ENCODE assay signal across 8 cellular contexts in the genomic region with DNA sequence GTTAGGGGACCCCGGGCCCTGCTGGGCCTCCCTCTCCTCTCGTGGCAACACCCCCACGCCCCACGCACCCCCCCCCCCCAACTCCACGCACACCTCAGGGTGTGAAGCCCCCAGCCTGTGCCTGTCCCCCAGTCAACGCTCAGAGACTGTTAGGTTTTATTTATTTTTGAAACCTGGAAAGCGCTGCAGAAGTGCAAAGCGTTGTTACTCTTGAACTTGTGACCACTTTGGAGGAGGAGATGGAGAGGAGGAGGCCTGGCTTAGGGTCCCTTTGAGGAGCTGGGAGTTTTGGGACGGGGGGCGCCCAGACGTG. TPM values are rescaled to one million over a fixed set of nuclear protein-coding genes. Genes with fewer than 3 reads are reported as not detected.
DNase-seq lines count a peak whose midpoint lies in the region; FAIRE-seq and TF ChIP-seq lines count a peak whose summit lies in the region.

No MANE protein-coding gene starts in this region.

- peak overlapping the region; percentile 97 for H3K27ac Mint-ChIP-seq in T-helper 1 cell treated with Interleukin-12 subunit alpha and Interleukin-12 subunit beta and Interleukin-4 antibody, amounts not matched to agents 30 μg/mL and 1 μg/mL, for 36 hours

- intact Hi-C loops in kidney (cut with DNase I), result no loop called here

- peak overlapping the region; percentile 98 for H3K4me3 Mint-ChIP-seq in T-helper 1 cell treated with Interleukin-12 subunit alpha and Interleukin-12 subunit beta and Interleukin-4 antibody, amounts not matched to agents 30 μg/mL and 1 μg/mL, for 36 hours

- peaks cover 66% of the 10 kb centered on the region for H3K4me1 Mint-ChIP-seq in T-helper 1 cell treated with Interleukin-12 subunit alpha and Interleukin-12 subunit beta and Interleukin-4 antibody, amounts not matched to agents 30 μg/mL and 1 μg/mL, for 36 hours (ENCODE audit: low read depth)

- peak overlapping the region; percentile 92 to 94 for H3K9ac ChIP-seq in kidney (ENCODE audit: low read length in 2 of 2)

- no peak for TF ChIP-seq CTCF in astrocyte of the cerebellum (IDR thresholded peaks at IDR 0.05; ENCODE audit: low read depth, low read length, missing control alignments)
- no peak for TF ChIP-seq CTCF in kidney (IDR thresholded peaks at IDR 0.05; ENCODE audit: borderline replicate concordance, extremely low read depth, insufficient read depth)

- no peaks in the 10 kb centered on the region for H3K27me3 Mint-ChIP-seq in T-helper 1 cell treated with Interleukin-12 subunit alpha and Interleukin-12 subunit beta and Interleukin-4 antibody, amounts not matched to agents 30 μg/mL and 1 μg/mL, for 36 hours (ENCODE audit: low read depth)

- H3K27ac ChIP-seq in kidney (ENCODE audit: low read depth in 2 of 2, low read length in 2 of 2) (peak overlapping the region; percentile 90 to 96), temporal lobe (ENCODE audit: low read depth, low read length) (peak overlapping the region; percentile 100)

- peaks cover 42% of the 10 kb centered on the region for H3K36me3 Mint-ChIP-seq in T-helper 1 cell treated with Interleukin-12 subunit alpha and Interleukin-12 subunit beta and Interleukin-4 antibody, amounts not matched to agents 30 μg/mL and 1 μg/mL, for 36 hours (ENCODE audit: low read depth)

- H3K4me3 ChIP-seq in astrocyte of the cerebellum (ENCODE audit: low read depth, low read length), result peak overlapping the region; percentile 49
- peak overlapping the region; percentile 84 to 99 for H3K4me3 ChIP-seq in kidney (ENCODE audit: low read length in 2 of 2)

- in situ Hi-C loops in astrocyte of the cerebellum (cut with HindIII; ENCODE audit: low sequenced_read_pairs), result no loop called here

- H3K9me3 Mint-ChIP-seq in T-helper 1 cell treated with Interleukin-12 subunit alpha and Interleukin-12 subunit beta and Interleukin-4 antibody, amounts not matched to agents 30 μg/mL and 1 μg/mL, for 36 hours, result no peaks in the 10 kb centered on the region

- H3K9me3 ChIP-seq in kidney (ENCODE audit: control insufficient read depth in 1 of 2, low read length in 2 of 2), result no peaks in the 10 kb centered on the region

- peaks cover 6 to 11% of the 10 kb centered on the region in 2 donors for H3K36me3 ChIP-seq in kidney (ENCODE audit: control insufficient read depth in 1 of 2, insufficient read depth in 2 of 2, low read length in 2 of 2)

- peaks cover 13 to 21% of the 10 kb centered on the region in 2 donors for H3K4me1 ChIP-seq in kidney (ENCODE audit: control insufficient read depth in 1 of 2, insufficient read depth in 1 of 2, low read depth in 1 of 2, low read length in 2 of 2)

- DNase-seq in T-helper 1 cell (no peak), astrocyte of the cerebellum (ENCODE audit: low read depth) (no peak), kidney (no peak), NCI-H187 (lab: John Stamatoyannopoulos, UW) (no peak), SKM-1 treated with dmso at 0.1 percent for 144 hours (lab: John Stamatoyannopoulos, UW; ENCODE audit: unreplicated experiment) (no peak), NCI-H82 treated with DMSO at 0.1 percent for 48 hours (lab: John Stamatoyannopoulos, UW; ENCODE audit: unreplicated experiment) (no peak)

- no peak for FAIRE-seq in kidney (lab: Jason Lieb, UNC)

RNA-seq across cellular contexts. Expression of gene PIK3IP1, which starts 0.9 kb away (rescaled TPM):
- 42.7 TPM for total RNA-seq in kidney
- 21.4 TPM for polyA plus RNA-seq in kidney (ENCODE audit: insufficient read depth, low read depth, low replicate concordance)
- total RNA-seq in temporal lobe, result 17.5 TPM

RNA-seq across cellular contexts. Expression of gene PATZ1, which starts 54.8 kb away (rescaled TPM):
- 40.9 TPM for total RNA-seq in kidney
- polyA plus RNA-seq in kidney (ENCODE audit: insufficient read depth, low read depth, low replicate concordance), result 33.3 TPM
- 27.5 TPM for total RNA-seq in temporal lobe
